In the genomic region with DNA sequence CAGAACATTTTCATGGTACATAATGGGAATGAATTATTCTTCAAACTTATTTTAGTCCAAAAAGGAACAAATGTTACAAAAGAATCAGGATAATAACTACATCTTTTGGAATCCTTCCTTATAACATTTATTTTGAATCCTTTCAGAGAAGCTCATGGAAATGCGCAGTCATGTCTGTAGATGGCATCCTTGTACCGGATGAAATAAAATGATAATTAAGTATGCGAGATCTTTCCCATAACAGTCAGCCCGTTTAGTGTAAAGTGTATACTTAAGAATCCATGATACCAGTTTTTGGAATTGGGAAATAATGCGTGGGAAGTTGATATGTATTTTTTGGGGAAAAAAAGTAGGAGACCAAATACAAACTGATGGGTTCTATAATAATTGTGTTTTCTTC, we compare ENCODE assay signal across 12 cellular contexts.
DNase-seq lines count a peak whose midpoint lies in the region; ATAC-seq and TF ChIP-seq lines count a peak whose summit lies in the region.
"Had no signal": no experiment of that assay in that cellular context is flagged by ENCODE, and none has a peak within 500 bp of the region (broad histone marks: within the 10 kb centered on the region; RNA-seq: fewer than 3 reads in every experiment).

No MANE protein-coding gene starts in this region.

- POLR2A ChIA-PET in A673 (lab: Charles Lee; ENCODE audit: low non-redundant PET): interaction anchor here (0.7 kb wide), 1 partner anchor 740 kb away, joined by 3 read pairs; no protein-coding TSS in a partner anchor

- H3K4me3 ChIP-seq in A673 (ENCODE audit: low read depth, low read length, poor library complexity, severe bottlenecking): no peak overlapping the region
- H3K4me3 ChIP-seq: coronary artery had no signal

- no peaks in the 10 kb centered on the region for H3K36me3 ChIP-seq in A673 (ENCODE audit: insufficient read depth, low read length, poor library complexity, severe bottlenecking)

- H3K27me3 ChIP-seq in A673 (replicated peaks; ENCODE audit: insufficient read depth, low read depth, low read length, poor library complexity): no peaks in the 10 kb centered on the region

- H3K27ac ChIP-seq in A673 (ENCODE audit: low read depth, low read length, poor library complexity, severe bottlenecking): no peak overlapping the region
- H3K27ac ChIP-seq: coronary artery had no signal

- CTCF ChIA-PET in A673 (lab: Charles Lee): interaction anchor here (0.7 kb wide), 2 partner anchors 30 to 896 kb away, joined by 3 to 4 read pairs; no protein-coding TSS in a partner anchor

- no TSS peak for BruUV-seq in A673 (replicated peaks; lab: Mats Ljungman, UMichigan)

- peak; percentile 24; the same call in 1 of the 2 replicates for TF ChIP-seq RAD21 in Ishikawa (IDR thresholded peaks at IDR 0.05; ENCODE audit: low read depth)

- H3K4me1 ChIP-seq in A673 (ENCODE audit: insufficient read depth, low read length, poor library complexity, severe bottlenecking): peaks cover 19% of the 10 kb centered on the region

- TF ChIP-seq CTCF in A673 (conservative IDR thresholded peaks at IDR 0.05; ENCODE audit: low read depth, low read length): peak; percentile 73

- intact Hi-C loops in A673 (cut with micrococcal nuclease; ENCODE audit: unreplicated experiment): loop anchor here (2.0 kb wide), 1 partner anchor 258 kb away; no protein-coding TSS in a partner anchor

- ATAC-seq in HG03159 (IDR thresholded peaks at IDR 0.05; ENCODE audit: unreplicated experiment): no peak

- H3K9me3 ChIP-seq in A673 (ENCODE audit: low read depth, low read length, poor library complexity, severe bottlenecking): no peaks in the 10 kb centered on the region

- DNase-seq in A673 (ENCODE audit: low spot score) (peak; percentile 65), SK-N-DZ (ENCODE audit: low spot score) (peak; percentile 56), glomerular visceral epithelial cell (ENCODE audit: extremely low spot score) (peak; percentile 6), ureter (ENCODE audit: low spot score) (no peak), CD1c-positive myeloid dendritic cell (ENCODE audit: extremely low spot score) (no peak)
- DNase-seq in stimulated activated CD4-positive, alpha-beta T cell treated with anti-CD3 and anti-CD28 coated beads, Interleukin-4, amount 100 ng/mL, for 1 hour: no peak
- DNase-seq: CD4-positive, alpha-beta T cell; posterior cingulate gyrus; SIG-M5 had no signal

- no peak for TF ChIP-seq EP300 in Ishikawa (IDR thresholded peaks at IDR 0.05; ENCODE audit: borderline replicate concordance)

TF ChIP-seq in Ishikawa, 13 proteins besides CTCF, POLR2A, EP300 and RAD21:
- no peak for TF ChIP-seq ZBTB7A (IDR thresholded peaks at IDR 0.05; ENCODE audit: low read depth)
- no peak for TF ChIP-seq CREB1 (IDR thresholded peaks at IDR 0.05; ENCODE audit: low read depth)
- TF ChIP-seq CEBPB (IDR thresholded peaks at IDR 0.05): no peak
- TF ChIP-seq YY1 (IDR thresholded peaks at IDR 0.05; ENCODE audit: low read depth): no peak
- TF ChIP-seq FOXM1 (IDR thresholded peaks at IDR 0.05; ENCODE audit: borderline replicate concordance, low read depth): no peak
- TF ChIP-seq TEAD4 (IDR thresholded peaks at IDR 0.05): no peak
- TF ChIP-seq, protein P1, sequence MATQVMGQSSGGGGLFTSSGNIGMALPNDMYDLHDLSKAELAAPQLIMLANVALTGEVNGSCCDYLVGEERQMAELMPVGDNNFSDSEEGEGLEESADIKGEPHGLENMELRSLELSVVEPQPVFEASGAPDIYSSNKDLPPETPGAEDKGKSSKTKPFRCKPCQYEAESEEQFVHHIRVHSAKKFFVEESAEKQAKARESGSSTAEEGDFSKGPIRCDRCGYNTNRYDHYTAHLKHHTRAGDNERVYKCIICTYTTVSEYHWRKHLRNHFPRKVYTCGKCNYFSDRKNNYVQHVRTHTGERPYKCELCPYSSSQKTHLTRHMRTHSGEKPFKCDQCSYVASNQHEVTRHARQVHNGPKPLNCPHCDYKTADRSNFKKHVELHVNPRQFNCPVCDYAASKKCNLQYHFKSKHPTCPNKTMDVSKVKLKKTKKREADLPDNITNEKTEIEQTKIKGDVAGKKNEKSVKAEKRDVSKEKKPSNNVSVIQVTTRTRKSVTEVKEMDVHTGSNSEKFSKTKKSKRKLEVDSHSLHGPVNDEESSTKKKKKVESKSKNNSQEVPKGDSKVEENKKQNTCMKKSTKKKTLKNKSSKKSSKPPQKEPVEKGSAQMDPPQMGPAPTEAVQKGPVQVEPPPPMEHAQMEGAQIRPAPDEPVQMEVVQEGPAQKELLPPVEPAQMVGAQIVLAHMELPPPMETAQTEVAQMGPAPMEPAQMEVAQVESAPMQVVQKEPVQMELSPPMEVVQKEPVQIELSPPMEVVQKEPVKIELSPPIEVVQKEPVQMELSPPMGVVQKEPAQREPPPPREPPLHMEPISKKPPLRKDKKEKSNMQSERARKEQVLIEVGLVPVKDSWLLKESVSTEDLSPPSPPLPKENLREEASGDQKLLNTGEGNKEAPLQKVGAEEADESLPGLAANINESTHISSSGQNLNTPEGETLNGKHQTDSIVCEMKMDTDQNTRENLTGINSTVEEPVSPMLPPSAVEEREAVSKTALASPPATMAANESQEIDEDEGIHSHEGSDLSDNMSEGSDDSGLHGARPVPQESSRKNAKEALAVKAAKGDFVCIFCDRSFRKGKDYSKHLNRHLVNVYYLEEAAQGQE (IDR thresholded peaks at IDR 0.05; ENCODE audit: low read depth): no peak
- TF ChIP-seq EGR1 (IDR thresholded peaks at IDR 0.05): no peak
- TF ChIP-seq TAF1 (IDR thresholded peaks at IDR 0.05; ENCODE audit: low read depth): no peak
- TF ChIP-seq, protein P2, sequence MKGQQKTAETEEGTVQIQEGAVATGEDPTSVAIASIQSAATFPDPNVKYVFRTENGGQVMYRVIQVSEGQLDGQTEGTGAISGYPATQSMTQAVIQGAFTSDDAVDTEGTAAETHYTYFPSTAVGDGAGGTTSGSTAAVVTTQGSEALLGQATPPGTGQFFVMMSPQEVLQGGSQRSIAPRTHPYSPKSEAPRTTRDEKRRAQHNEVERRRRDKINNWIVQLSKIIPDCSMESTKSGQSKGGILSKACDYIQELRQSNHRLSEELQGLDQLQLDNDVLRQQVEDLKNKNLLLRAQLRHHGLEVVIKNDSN (IDR thresholded peaks at IDR 0.05): no peak
- no peak for TF ChIP-seq TCF12 (IDR thresholded peaks at IDR 0.05; ENCODE audit: low read depth)

Comparison
In these comparisons a context has a peak if more than half of its experiments do, and no peak if none do; other contexts are left out.
1. DNase-seq: peak in A673 (single experiment), SK-N-DZ (single experiment) and glomerular visceral epithelial cell (single experiment); none in ureter (single experiment), stimulated activated CD4-positive, alpha-beta T cell treated with anti-CD3 and anti-CD28 coated beads, Interleukin-4, amount 100 ng/mL, for 1 hour (single experiment) and CD1c-positive myeloid dendritic cell (single experiment).